In genomic region chr12:95204141-95204866, GRCh38 we compare ENCODE assay signal across 8 cellular contexts. TPM values are rescaled to one million over a fixed set of nuclear protein-coding genes. Genes with fewer than 3 reads are reported as not detected.
A peak's percentile ranks its signal among the peaks of the same experiment; 100 is the strongest.
DNase-seq lines count a peak whose midpoint lies in the region; ATAC-seq and TF ChIP-seq lines count a peak whose summit lies in the region.

No MANE protein-coding gene starts in this region.

- H3K4me1 ChIP-seq in HUES64 (ENCODE audit: insufficient read depth, low read length): peaks cover 80% of the 10 kb centered on the region

- H3K36me3 Mint-ChIP-seq in memory B cell: no peaks in the 10 kb centered on the region

- WGBS in HUES64: 59% methylated on average over 6 of the region's 11 CpGs

- H3K9me3 ChIP-seq in HUES64 (ENCODE audit: insufficient read depth, low read depth, low read length): no peaks in the 10 kb centered on the region

- no peaks in the 10 kb centered on the region for H3K27me3 Mint-ChIP-seq in memory B cell

- no peaks in the 10 kb centered on the region for H3K9me3 Mint-ChIP-seq in memory B cell

- peaks cover 14% of the 10 kb centered on the region for H3K4me1 Mint-ChIP-seq in memory B cell

- H3K27me3 ChIP-seq in HUES64 (ENCODE audit: insufficient read depth, low read length): no peaks in the 10 kb centered on the region

- peak overlapping the region; percentile 15; the same call in 1 of the 2 replicates for H3K9ac ChIP-seq in HUES64 (ENCODE audit: low read depth, low read length)

- DNase-seq in AG09309 (ENCODE audit: low read depth) (peak; percentile 70), memory B cell (ENCODE audit: low spot score in 2 of 2) (no peak), NCI-H1436 treated with DMSO at 0.1 percent for 48 hours (lab: John Stamatoyannopoulos, UW) (no peak)
- DNase-seq in activated effector memory CD4-positive, alpha-beta T cell treated with Interleukin-2 at 50 U/mL for 16 hours: no peak

- TF ChIP-seq CTCF in AG09309 (IDR thresholded peaks at IDR 0.05; ENCODE audit: control insufficient read depth, insufficient read depth, low read depth, low read length, missing control alignments): no peak

- no peak for ATAC-seq in memory B cell (ENCODE audit: low read depth)
- no peak for ATAC-seq in HG02973 (IDR thresholded peaks at IDR 0.05; ENCODE audit: unreplicated experiment)
- no peak for ATAC-seq in GM18907 (IDR thresholded peaks at IDR 0.05; ENCODE audit: unreplicated experiment)

- peak overlapping the region; percentile 80 for H3K27ac Mint-ChIP-seq in memory B cell

- H3K4me3 Mint-ChIP-seq in memory B cell: peak overlapping the region; percentile 56

- H3K27ac ChIP-seq in HUES64 (ENCODE audit: low read depth, low read length) (peak overlapping the region; percentile 82), cingulate gyrus (ENCODE audit: low read depth, low read length) (peak overlapping the region; percentile 85)

- H3K36me3 ChIP-seq in HUES64 (ENCODE audit: insufficient read depth, low read length): no peaks in the 10 kb centered on the region

- no peak overlapping the region; the same call in 1 of the 2 replicates for H3K4me3 ChIP-seq in AG09309 (ENCODE audit: control insufficient read depth, low read depth, low read length)
- no peak overlapping the region for H3K4me3 ChIP-seq in HUES64 (ENCODE audit: low read length)

RNA-seq across cellular contexts. Expression of gene FGD6, which starts 13.0 kb away (rescaled TPM):
- polyA plus RNA-seq in HUES64 (2013, experiment 1 of 2): 10.0 TPM
- polyA plus RNA-seq in HUES64 (2013, experiment 2 of 2): 10.8 TPM

RNA-seq across cellular contexts. Expression of gene VEZT, which starts 13.3 kb away (rescaled TPM):
- 43.0 TPM for polyA plus RNA-seq in HUES64 (2013, experiment 1 of 2)
- 43.9 TPM for polyA plus RNA-seq in HUES64 (2013, experiment 2 of 2)
